In genomic region chr7:120867932-120868331, GRCh38 we compare ENCODE assay signal across 14 cellular contexts. TPM values are rescaled to one million over a fixed set of nuclear protein-coding genes. Genes with fewer than 3 reads are reported as not detected.
DNase-seq lines count a peak whose midpoint lies in the region; ATAC-seq and TF ChIP-seq lines count a peak whose summit lies in the region.
"Had no signal": no experiment of that assay in that cellular context is flagged by ENCODE, and none has a peak within 500 bp of the region (broad histone marks: within the 10 kb centered on the region; RNA-seq: fewer than 3 reads in every experiment).

No MANE protein-coding gene starts in this region.

- H3K4me3 ChIP-seq in GM06990 (replicated peaks; ENCODE audit: low read depth, low read length) (no peak overlapping the region), fibroblast of villous mesenchyme (ENCODE audit: low read depth, low read length) (no peak overlapping the region)
- H3K4me3 ChIP-seq: dorsolateral prefrontal cortex had no signal

- no peaks in the 10 kb centered on the region for H3K36me3 Mint-ChIP-seq in activated naive CD4-positive, alpha-beta T cell treated with anti-CD3 and anti-CD28 coated beads, Interleukin-2, amount 50 U/mL, for 72 hours

- no peak overlapping the region for H3K27ac Mint-ChIP-seq in activated naive CD4-positive, alpha-beta T cell treated with anti-CD3 and anti-CD28 coated beads, Interleukin-2, amount 50 U/mL, for 72 hours

- H3K27me3 ChIP-seq in GM06990 (replicated peaks; ENCODE audit: control insufficient read depth, insufficient read depth, low read length): no peaks in the 10 kb centered on the region

- H3K9me3 Mint-ChIP-seq in activated naive CD4-positive, alpha-beta T cell treated with anti-CD3 and anti-CD28 coated beads, Interleukin-2, amount 50 U/mL, for 72 hours: no peaks in the 10 kb centered on the region

- peak; percentile 29 for DNase-seq in GM06990 (ENCODE audit: extremely low read depth, insufficient read length)
- DNase-seq in fibroblast of villous mesenchyme (ENCODE audit: low read depth): peak; percentile 28
- no peak for DNase-seq in activated naive CD4-positive, alpha-beta T cell treated with anti-CD3 and anti-CD28 coated beads, Interleukin-2, amount 50 U/mL, for 72 hours (ENCODE audit: low spot score in 2 of 2)
- no peak for DNase-seq in ACHN
- DNase-seq in dermis blood vessel endothelial cell: no peak
- no peak for DNase-seq in nucleus accumbens (lab: John Stamatoyannopoulos, UW)
- DNase-seq: anterior cingulate cortex, DMS79, dorsolateral prefrontal cortex, left cardiac atrium, NCI-H345 had no signal

- H3K36me3 ChIP-seq in GM06990 (ENCODE audit: control insufficient read depth, insufficient read depth, low read length): no peaks in the 10 kb centered on the region

- in situ Hi-C loops in ACHN (cut with HindIII; ENCODE audit: low pct_ligation_motif_present, low pct_unique_long_range_greater_than_20kb, low sequenced_read_pairs): no loop called here

- ATAC-seq in GM21367 (IDR thresholded peaks at IDR 0.05; ENCODE audit: unreplicated experiment): peak; percentile 54
- ATAC-seq in HG03432 (IDR thresholded peaks at IDR 0.05; ENCODE audit: unreplicated experiment): peak; percentile 55
- no peak for ATAC-seq in activated naive CD4-positive, alpha-beta T cell treated with anti-CD3 and anti-CD28 coated beads, Interleukin-2, amount 50 U/mL, for 72 hours
- ATAC-seq: HCT116, left cardiac atrium had no signal

- no peak for TF ChIP-seq CTCF in GM06990 (IDR thresholded peaks at IDR 0.05; ENCODE audit: insufficient read depth, low read length, poor library complexity, severe bottlenecking)
- no peak for TF ChIP-seq CTCF in fibroblast of villous mesenchyme (IDR thresholded peaks at IDR 0.05; ENCODE audit: insufficient read depth, low read depth, low read length)

RNA-seq across cellular contexts. Expression of gene TSPAN12, which starts 10.0 kb away (rescaled TPM):
- 2.6 and 4.7 TPM in 2 replicates for total RNA-seq in fibroblast of villous mesenchyme
- total RNA-seq in activated naive CD4-positive, alpha-beta T cell treated with anti-CD3 and anti-CD28 coated beads, Interleukin-2, amount 50 U/mL, for 72 hours: not detected
- 74.5 and 83.4 TPM in 2 replicates for total RNA-seq in dermis blood vessel endothelial cell

Comparison
In these comparisons a context has a peak if more than half of its experiments do, and no peak if none do; other contexts are left out.
1. DNase-seq: peak in GM06990 (single experiment) and fibroblast of villous mesenchyme (single experiment); none in activated naive CD4-positive, alpha-beta T cell treated with anti-CD3 and anti-CD28 coated beads, Interleukin-2, amount 50 U/mL, for 72 hours (0 of 2), ACHN (single experiment), dermis blood vessel endothelial cell (single experiment) and nucleus accumbens (0 of 56).
2. ATAC-seq: peak in GM21367 (single experiment) and HG03432 (single experiment); none in activated naive CD4-positive, alpha-beta T cell treated with anti-CD3 and anti-CD28 coated beads, Interleukin-2, amount 50 U/mL, for 72 hours (0 of 2).
3. RNA of gene TSPAN12, which starts 10.0 kb away (total RNA-seq): 74.5 to 83.4 TPM in dermis blood vessel endothelial cell; 2.6 to 4.7 TPM in fibroblast of villous mesenchyme and not detected in activated naive CD4-positive, alpha-beta T cell treated with anti-CD3 and anti-CD28 coated beads, Interleukin-2, amount 50 U/mL, for 72 hours; every median in the first group is over 10 times any median in the second.